8 cellular contexts compared by ENCODE assay signal in genomic region chrX:2610246-2611170, GRCh38.
A peak's percentile ranks its signal among the peaks of the same experiment; 100 is the strongest.
DNase-seq lines count a peak whose midpoint lies in the region; ATAC-seq and TF ChIP-seq lines count a peak whose summit lies in the region.

No MANE protein-coding gene starts in this region.

- peaks cover 37% of the 10 kb centered on the region for H3K36me3 Mint-ChIP-seq in endodermal cell (ENCODE audit: low read depth)

- H3K27ac ChIP-seq in endodermal cell (ENCODE audit: low read depth, low read length) (no peak overlapping the region), osteoblast (ENCODE audit: low read depth, low read length) (no peak overlapping the region), adrenal gland (no peak overlapping the region)

- H3K4me3 ChIP-seq in NT2/D1 (ENCODE audit: insufficient read length, low read depth) = peak overlapping the region; percentile 38
- peak overlapping the region; percentile 90 for H3K4me3 ChIP-seq in endodermal cell (ENCODE audit: low read length)
- H3K4me3 ChIP-seq in osteoblast (ENCODE audit: insufficient read depth, low read length) = peak overlapping the region; percentile 87
- peak overlapping the region in 1 of 4 donors; percentile 71 for H3K4me3 ChIP-seq in adrenal gland

- peak overlapping the region; percentile 88 for H3K4me3 Mint-ChIP-seq in endodermal cell

- peaks cover 5% of the 10 kb centered on the region for H3K4me1 ChIP-seq in NT2/D1 (ENCODE audit: insufficient read depth, insufficient read length)
- peaks cover 4% of the 10 kb centered on the region for H3K4me1 ChIP-seq in endodermal cell (ENCODE audit: control insufficient read depth, insufficient read depth, low read length)
- H3K4me1 ChIP-seq in osteoblast (ENCODE audit: insufficient read depth, low read length) = peaks cover 12% of the 10 kb centered on the region
- H3K4me1 ChIP-seq in adrenal gland (replicated peaks in 1 of 2) = no peaks in the 10 kb centered on the region

- no peaks in the 10 kb centered on the region for H3K9me3 ChIP-seq in NT2/D1 (ENCODE audit: insufficient read depth, low read length)
- H3K9me3 ChIP-seq in endodermal cell (ENCODE audit: control insufficient read depth, low read length) = no peaks in the 10 kb centered on the region
- no peaks in the 10 kb centered on the region for H3K9me3 ChIP-seq in osteoblast (ENCODE audit: low read depth, low read length)
- no peaks in the 10 kb centered on the region for H3K9me3 ChIP-seq in adrenal gland (replicated peaks in 1 of 3)

- TF ChIP-seq POLR2A in adrenal gland (IDR thresholded peaks at IDR 0.05) = no peak

- no peak overlapping the region for H3K27ac Mint-ChIP-seq in endodermal cell

- no peaks in the 10 kb centered on the region for H3K27me3 Mint-ChIP-seq in endodermal cell (ENCODE audit: insufficient read depth)

- H3K79me2 ChIP-seq in osteoblast (ENCODE audit: insufficient read depth, low read length) = no peaks in the 10 kb centered on the region

- peak overlapping the region; percentile 91 for H3K4me2 ChIP-seq in osteoblast (ENCODE audit: insufficient read depth, low read length)

- DNase-seq in Caki2 (ENCODE audit: low read depth) (peak; percentile 15), NT2/D1 (ENCODE audit: low read depth, low spot score) (no peak), endodermal cell (peak; percentile 2), osteoblast (ENCODE audit: insufficient read length, low spot score, missing footprints) (no peak), H4 (ENCODE audit: low spot score) (no peak), adrenal gland (no peak)

- TF ChIP-seq CTCF in endodermal cell (conservative IDR thresholded peaks at IDR 0.05) (no peak), osteoblast (IDR thresholded peaks at IDR 0.05; ENCODE audit: extremely low read depth, low read depth, low read length) (no peak), adrenal gland (IDR thresholded peaks at IDR 0.05) (peak in 2 of 6 experiments; percentile 1 to 16)

- H4K20me1 ChIP-seq in osteoblast (ENCODE audit: insufficient read depth, low read length) = no peaks in the 10 kb centered on the region

- H3K36me3 ChIP-seq in NT2/D1 (ENCODE audit: insufficient read depth, insufficient read length, low read length) = peaks cover 27% of the 10 kb centered on the region
- H3K36me3 ChIP-seq in endodermal cell (ENCODE audit: control insufficient read depth, insufficient read depth, low read length) = peaks cover 23% of the 10 kb centered on the region
- H3K36me3 ChIP-seq in osteoblast (ENCODE audit: insufficient read depth, low read length) = no peaks in the 10 kb centered on the region
- H3K36me3 ChIP-seq in adrenal gland (replicated peaks in 1 of 2) = no peaks in the 10 kb centered on the region

- H3K27me3 ChIP-seq in NT2/D1 (ENCODE audit: insufficient read depth, insufficient read length) (no peaks in the 10 kb centered on the region), endodermal cell (ENCODE audit: control insufficient read depth, insufficient read depth, low read length, poor library complexity, severe bottlenecking) (no peaks in the 10 kb centered on the region), osteoblast (ENCODE audit: insufficient read depth, low read length) (no peaks in the 10 kb centered on the region), adrenal gland (no peaks in the 10 kb centered on the region)

- H3K9ac ChIP-seq in NT2/D1 (ENCODE audit: insufficient read length, low read depth) (peak overlapping the region; percentile 83), endodermal cell (ENCODE audit: extremely low read depth, low read length, poor library complexity, severe bottlenecking) (peak overlapping the region; percentile 64)

- intact Hi-C loops in adrenal gland (cut with DNase I) = no loop called here

- ATAC-seq in HG03025 (IDR thresholded peaks at IDR 0.05; ENCODE audit: low FRiP score, unreplicated experiment) (no peak), HG02571 (IDR thresholded peaks at IDR 0.05; ENCODE audit: unreplicated experiment) (no peak)

- WGBS in endodermal cell (ENCODE audit: insufficient coverage in 1 of 2, insufficient read length in 1 of 2), 2 experiments = 20 to 27% methylated on average over 7 to 10 of the region's 10 CpGs
- 35 to 40% (median 37%) methylated on average over 10 of the region's 10 CpGs for WGBS in adrenal gland, 4 donors

- H3K9me3 Mint-ChIP-seq in endodermal cell = peaks cover 4% of the 10 kb centered on the region

- in situ Hi-C loops in Caki2 (cut with HindIII; ENCODE audit: low pct_unique_long_range_greater_than_20kb, low sequenced_read_pairs) = no loop called here

- peak overlapping the region; percentile 52 for H2AFZ ChIP-seq in osteoblast (ENCODE audit: low read length)

- H3K4me1 Mint-ChIP-seq in endodermal cell = peaks cover 20% of the 10 kb centered on the region

Comparison
In these comparisons a context has a peak if more than half of its experiments do, and no peak if none do; other contexts are left out.
1. DNase-seq: peak in Caki2 (single experiment) and endodermal cell (single experiment); none in NT2/D1 (single experiment), osteoblast (single experiment), H4 (single experiment) and adrenal gland (0 of 7).